ENCODE assay signal across 10 cellular contexts in genomic region chr12:132622437-132623071, GRCh38. TPM values are rescaled to one million over a fixed set of nuclear protein-coding genes. Genes with fewer than 3 reads are reported as not detected.
DNase-seq lines count a peak whose midpoint lies in the region; ATAC-seq, FAIRE-seq and TF ChIP-seq lines count a peak whose summit lies in the region.
"Had no signal": no experiment of that assay in that cellular context is flagged by ENCODE, and none has a peak within 500 bp of the region (broad histone marks: within the 10 kb centered on the region; RNA-seq: fewer than 3 reads in every experiment).

No MANE protein-coding gene starts in this region.

- POLR2A ChIA-PET in SK-N-SH (lab: Yijun Ruan, JAX), result no interaction called here

- H3K27me3 ChIP-seq in SK-N-SH (ENCODE audit: insufficient read depth) (peaks cover 13% of the 10 kb centered on the region), pancreas (peaks cover 0 to 10% (median 4%) of the 10 kb centered on the region in 4 donors)

- H3K4me3 ChIP-seq in SK-N-SH (ENCODE audit: low read depth in 2 of 2, low read length in 1 of 2) (no peak overlapping the region), fibroblast of villous mesenchyme (ENCODE audit: low read depth, low read length) (no peak overlapping the region), pancreas (no peak overlapping the region)

- H3K36me3 ChIP-seq in SK-N-SH (replicated peaks in 1 of 2; ENCODE audit: control insufficient read depth in 1 of 2, insufficient read depth in 2 of 2, low read length in 1 of 2) (no peaks in the 10 kb centered on the region), pancreas (no peaks in the 10 kb centered on the region)

- TF ChIP-seq CTCF in SK-N-SH (IDR thresholded peaks at IDR 0.05) (no peak), fibroblast of villous mesenchyme (IDR thresholded peaks at IDR 0.05; ENCODE audit: insufficient read depth, low read depth, low read length) (no peak), pancreas (IDR thresholded peaks at IDR 0.05) (no peak)

- H3K4me1 ChIP-seq in SK-N-SH (ENCODE audit: control insufficient read depth in 1 of 2, insufficient read depth in 2 of 2, low read depth in 1 of 2, low read length in 1 of 2) (peaks cover 0 to 13% of the 10 kb centered on the region in 2 experiments; a peak in 2 of 4 replicates), pancreas (no peaks in the 10 kb centered on the region)

- peak; percentile 85 for DNase-seq in GM03348 (ENCODE audit: low spot score)
- DNase-seq in SK-N-SH, result no peak
- peak; percentile 86 for DNase-seq in fibroblast of villous mesenchyme (ENCODE audit: low read depth)
- peak in 1 of 6 donors; percentile 57 for DNase-seq in pancreas
- DNase-seq in NCI-H446 treated with DMSO at 0.1 percent for 48 hours (lab: John Stamatoyannopoulos, UW), result no peak
- no peak for DNase-seq in NCI-H2107 treated with DMSO at 0.1 percent for 48 hours (lab: John Stamatoyannopoulos, UW; ENCODE audit: unreplicated experiment)
- no peak for DNase-seq in NCI-H526 (lab: John Stamatoyannopoulos, UW)

- WGBS in SK-N-SH (ENCODE audit: low lambda C conversion rate), result 50% methylated on average over 11 of the region's 11 CpGs
- WGBS in pancreas, 2 donors, result 55 to 66% methylated on average over 11 of the region's 11 CpGs

- no peak overlapping the region for H3K27ac ChIP-seq in SK-N-SH (ENCODE audit: low read depth in 2 of 2, low read length in 1 of 2)
- no peak overlapping the region for H3K27ac ChIP-seq in pancreas

- no peak overlapping the region for H2AFZ ChIP-seq in SK-N-SH (ENCODE audit: low read depth)

- TF ChIP-seq EP300 in SK-N-SH (IDR thresholded peaks at IDR 0.05; ENCODE audit: borderline replicate concordance in 1 of 2, low read depth in 1 of 2, low read length in 1 of 2), result no peak

- no peaks in the 10 kb centered on the region for H3K9me3 ChIP-seq in SK-N-SH
- no peaks in the 10 kb centered on the region for H3K9me3 ChIP-seq in pancreas

- intact Hi-C loops in pancreas (cut with DNase I), result loop anchor here in 1 of 3 donors (10.0 kb wide), 1 partner anchor 218 kb away; no protein-coding TSS in a partner anchor

- TF ChIP-seq RAD21 in SK-N-SH (IDR thresholded peaks at IDR 0.05; ENCODE audit: low read length), result no peak

- FAIRE-seq in pancreas (lab: Jason Lieb, UNC), result no peak

- H3K4me2 ChIP-seq in SK-N-SH, result peak overlapping the region; percentile 16

- ATAC-seq in pancreas, result peak in 3 of 4 donors; percentile 28 to 52 (median 51)
- no peak for ATAC-seq in GM21367 (IDR thresholded peaks at IDR 0.05; ENCODE audit: unreplicated experiment)

- H4K20me1 ChIP-seq in SK-N-SH (ENCODE audit: insufficient read depth), result no peaks in the 10 kb centered on the region

- H3K9ac ChIP-seq in SK-N-SH, result no peak overlapping the region

- H3K79me2 ChIP-seq in SK-N-SH (ENCODE audit: insufficient read depth), result no peaks in the 10 kb centered on the region

- H3F3A ChIP-seq in SK-N-SH (replicated peaks; ENCODE audit: insufficient read depth), result peaks cover 3% of the 10 kb centered on the region

- CTCF ChIA-PET in SK-N-SH (lab: Yijun Ruan, JAX), result interaction anchor here (0.7 to 2.0 kb wide), 5 partner anchors 8 to 452 kb away, joined by 3 to 9 read pairs (median 4); no protein-coding TSS in a partner anchor

- no peaks in the 10 kb centered on the region for H3K9me2 ChIP-seq in SK-N-SH

TF ChIP-seq in SK-N-SH, 30 proteins besides CTCF, POLR2A, EP300 and RAD21:
- TF ChIP-seq TEAD4 (IDR thresholded peaks at IDR 0.05; ENCODE audit: borderline replicate concordance, insufficient read depth) (no peak), REST (IDR thresholded peaks at IDR 0.05; ENCODE audit: low read depth, low read length) (no peak), ZBTB33 (IDR thresholded peaks at IDR 0.05; ENCODE audit: borderline replicate concordance, low read depth) (no peak), MXI1 (IDR thresholded peaks at IDR 0.05; ENCODE audit: low read depth, low read length) (no peak), MAX (IDR thresholded peaks at IDR 0.05; ENCODE audit: low read depth) (0 out of 2 replicates have a peak, but pooled peaks have one; percentile 38), NFIC (IDR thresholded peaks at IDR 0.05; ENCODE audit: borderline replicate concordance) (no peak), FOSL2 (IDR thresholded peaks at IDR 0.05; ENCODE audit: borderline replicate concordance, low read depth) (no peak), TCF12 (IDR thresholded peaks at IDR 0.05) (peak; percentile 27; the same call in 1 of the 2 replicates), ELF1 (IDR thresholded peaks at IDR 0.05) (no peak)

RNA-seq across cellular contexts. Expression of gene P2RX2, which starts 4.0 kb away (rescaled TPM):
- 0.03 TPM in 1 of 2 replicates, not detected in the other for polyA plus RNA-seq in SK-N-SH (2012; rRNA removed)
- not detected in 2 replicates for polyA plus RNA-seq in SK-N-SH (2012; cell fraction: cytosol; rRNA removed)
- polyA plus RNA-seq in SK-N-SH (2012; cell fraction: nucleus; rRNA removed), result 0.02 and 0.15 TPM in 2 replicates
- total RNA-seq in fibroblast of villous mesenchyme, result not detected in 2 replicates
- under 1 TPM in 3 of 6 donors, not detected in 3; 0.08 to 0.37 (median 0.09) TPM for total RNA-seq in pancreas
- 10 to 100 TPM in 1 of 2 donors, 1 to 10 TPM in 1; 6.1 to 12.0 TPM for polyA plus RNA-seq in pancreas
- total RNA-seq: subcutaneous adipose tissue had no signal

RNA-seq across cellular contexts. Expression of gene LRCOL1, which starts 12.2 kb away (rescaled TPM):
- 0.44 and 1.1 TPM in 2 replicates for polyA plus RNA-seq in SK-N-SH (2012; rRNA removed)
- 0.04 and 0.10 TPM in 2 replicates for polyA plus RNA-seq in SK-N-SH (2012; cell fraction: cytosol; rRNA removed)
- polyA plus RNA-seq in SK-N-SH (2012; cell fraction: nucleus; rRNA removed), result 6.2 and 6.7 TPM in 2 replicates
- 0.32 TPM in 1 of 2 replicates, not detected in the other for total RNA-seq in fibroblast of villous mesenchyme
- not detected for total RNA-seq in pancreas
- polyA plus RNA-seq in pancreas, result under 1 TPM in 1 of 2 donors, not detected in 1; 0.21 TPM
- total RNA-seq: mononuclear cell had no signal

Comparison
In these comparisons a context has a peak if more than half of its experiments do, and no peak if none do; other contexts are left out.
1. DNase-seq: peak in GM03348 (single experiment) and fibroblast of villous mesenchyme (single experiment); none in SK-N-SH (single experiment), NCI-H446 treated with DMSO at 0.1 percent for 48 hours (single experiment), NCI-H2107 treated with DMSO at 0.1 percent for 48 hours (single experiment) and NCI-H526 (0 of 2).